In genomic region chr6:56742122-56742791, GRCh38 we compare ENCODE assay signal across 8 cellular contexts.
DNase-seq lines count a peak whose midpoint lies in the region; ATAC-seq lines count a peak whose summit lies in the region.

No MANE protein-coding gene starts in this region.

- DNase-seq in Right ventricle myocardium inferior (ENCODE audit: missing footprints) (no peak), cardiac septum (ENCODE audit: low spot score) (no peak), LHCN-M2 (ENCODE audit: low read depth) (peak; percentile 60), right cardiac atrium (no peak), NCI-H748 (lab: John Stamatoyannopoulos, UW; ENCODE audit: unreplicated experiment) (no peak), NCI-H1417 treated with DMSO at 0.1 percent for 48 hours (lab: John Stamatoyannopoulos, UW) (no peak), germinal center (ENCODE audit: low spot score) (no peak)
- DNase-seq in activated effector memory CD4-positive, alpha-beta T cell treated with Interleukin-2 at 50 U/mL for 16 hours: no peak

- H3K27me3 ChIP-seq in right cardiac atrium (ENCODE audit: control insufficient read depth, insufficient read depth): no peaks in the 10 kb centered on the region

- no peak overlapping the region for H3K27ac ChIP-seq in right cardiac atrium (ENCODE audit: low read length)

- WGBS in right cardiac atrium: 30% methylated on average over 6 of the region's 6 CpGs

- peak overlapping the region; percentile 22 for H3K4me3 ChIP-seq in right cardiac atrium (ENCODE audit: low read length)

- ATAC-seq in Right ventricle myocardium inferior (peak; percentile 9), right cardiac atrium (peak; percentile 25 to 51)

- peaks cover 11% of the 10 kb centered on the region for H3K4me1 ChIP-seq in right cardiac atrium (ENCODE audit: control insufficient read depth, insufficient read depth, low read length)

- H3K9me3 ChIP-seq in right cardiac atrium (ENCODE audit: control insufficient read depth, low read length): no peaks in the 10 kb centered on the region

- intact Hi-C loops in Right ventricle myocardium inferior (cut with DNase I) (no loop called here), cardiac septum (cut with DNase I) (no loop called here), right cardiac atrium (cut with DNase I) (no loop called here)
